16 cellular contexts compared by ENCODE assay signal in genomic region chr17:46195939-46196338, GRCh38. TPM values are rescaled to one million over a fixed set of nuclear protein-coding genes. Genes with fewer than 3 reads are reported as not detected.
DNase-seq lines count a peak whose midpoint lies in the region; ATAC-seq and TF ChIP-seq lines count a peak whose summit lies in the region.
"Had no signal": no experiment of that assay in that cellular context is flagged by ENCODE, and none has a peak within 500 bp of the region (broad histone marks: within the 10 kb centered on the region; RNA-seq: fewer than 3 reads in every experiment).

No MANE protein-coding gene starts in this region.

- no peaks in the 10 kb centered on the region for H3K9me3 Mint-ChIP-seq in activated CD4-positive, alpha-beta T cell treated with anti-CD3 and anti-CD28 coated beads, Interleukin-2, amount 10 ng/mL, durations not matched to agents 24 days and 14 days
- no peaks in the 10 kb centered on the region for H3K9me3 Mint-ChIP-seq in activated naive CD8-positive, alpha-beta T cell treated with anti-CD3 and anti-CD28 coated beads, Interleukin-2, amount 50 U/mL, for 24 hours
- no peaks in the 10 kb centered on the region for H3K9me3 Mint-ChIP-seq in naive thymus-derived CD8-positive, alpha-beta T cell
- H3K9me3 Mint-ChIP-seq: activated T-cell treated with anti-CD3 and anti-CD28 coated beads, Interleukin-2, amount 50 U/mL, for 4 hours had no signal

- H3K4me1 Mint-ChIP-seq in activated CD4-positive, alpha-beta T cell treated with anti-CD3 and anti-CD28 coated beads, Interleukin-2, amount 10 ng/mL, durations not matched to agents 24 days and 14 days = peaks cover 48% of the 10 kb centered on the region
- peaks cover 64% of the 10 kb centered on the region for H3K4me1 Mint-ChIP-seq in activated naive CD8-positive, alpha-beta T cell treated with anti-CD3 and anti-CD28 coated beads, Interleukin-2, amount 50 U/mL, for 24 hours
- H3K4me1 Mint-ChIP-seq in naive thymus-derived CD8-positive, alpha-beta T cell = peaks cover 19 to 73% (median 68%) of the 10 kb centered on the region in 4 donors

- no peak for DNase-seq in activated CD4-positive, alpha-beta T cell treated with anti-CD3 and anti-CD28 coated beads, Interleukin-2, amount 10 ng/mL, durations not matched to agents 24 days and 14 days
- DNase-seq in activated CD4-positive, alpha-beta T cell treated with anti-CD3 and anti-CD28 coated beads for 4 hours = no peak
- DNase-seq in activated naive CD8-positive, alpha-beta T cell treated with anti-CD3 and anti-CD28 coated beads, Interleukin-2, amount 50 U/mL, for 24 hours = no peak
- DNase-seq in naive thymus-derived CD8-positive, alpha-beta T cell = no peak
- DNase-seq in AML-193 (lab: John Stamatoyannopoulos, UW) (no peak), NOMO-1 (lab: John Stamatoyannopoulos, UW; ENCODE audit: unreplicated experiment in 2 of 2) (no peak)
- DNase-seq: activated T-cell treated with anti-CD3 and anti-CD28 coated beads, Interleukin-2, amount 50 U/mL, for 4 hours; effector CD8-positive, alpha-beta T cell; GDM1; midbrain; stimulated activated naive CD4-positive, alpha-beta T cell treated with Interleukin-2 at 50 U/mL for 16 hours had no signal

- peaks cover 37% of the 10 kb centered on the region for H3K4me1 ChIP-seq in Loucy (ENCODE audit: insufficient read depth, low read length, poor library complexity, severe bottlenecking)

- POLR2A ChIA-PET in naive thymus-derived CD8-positive, alpha-beta T cell (lab: Charles Lee) = interaction anchor here (0.6 to 1.1 kb wide), 2 partner anchors 9 to 14 kb away, joined by 3 to 4 read pairs; no protein-coding TSS in a partner anchor

- peaks cover 19% of the 10 kb centered on the region for H4K20me1 ChIP-seq in Loucy (ENCODE audit: insufficient read depth, low read length, poor library complexity, severe bottlenecking)

- H3K4me2 ChIP-seq in Loucy (ENCODE audit: low read depth, low read length, poor library complexity, severe bottlenecking) = peak overlapping the region; percentile 90

- peaks cover 10% of the 10 kb centered on the region; the same call in 1 of the 2 replicates for H3F3A ChIP-seq in Loucy (ENCODE audit: low read depth)

- peaks cover 14% of the 10 kb centered on the region for H3K36me3 Mint-ChIP-seq in activated CD4-positive, alpha-beta T cell treated with anti-CD3 and anti-CD28 coated beads, Interleukin-2, amount 10 ng/mL, durations not matched to agents 24 days and 14 days (ENCODE audit: low read depth)
- H3K36me3 Mint-ChIP-seq in activated naive CD8-positive, alpha-beta T cell treated with anti-CD3 and anti-CD28 coated beads, Interleukin-2, amount 50 U/mL, for 24 hours (ENCODE audit: low read depth) = peaks cover 10% of the 10 kb centered on the region
- H3K36me3 Mint-ChIP-seq in naive thymus-derived CD8-positive, alpha-beta T cell = peaks cover 2 to 6% (median 4%) of the 10 kb centered on the region in 3 donors

- intact Hi-C loops in activated CD4-positive, alpha-beta T cell treated with anti-CD3 and anti-CD28 coated beads, Interleukin-2, amount 10 ng/mL, durations not matched to agents 24 days and 14 days (cut with micrococcal nuclease) = loop anchor here (2.0 kb wide), 2 partner anchors 143 to 151 kb away; no protein-coding TSS in a partner anchor

- no peaks in the 10 kb centered on the region for H3K9me3 ChIP-seq in Loucy (ENCODE audit: insufficient read depth, low read depth, low read length)
- H3K9me3 ChIP-seq: gastroesophageal sphincter, ovary had no signal

- no peaks in the 10 kb centered on the region for H3K36me3 ChIP-seq in Loucy (ENCODE audit: insufficient read depth, low read length)
- H3K36me3 ChIP-seq: gastroesophageal sphincter, ovary had no signal

- H3K79me2 ChIP-seq in Loucy (ENCODE audit: insufficient read depth, low read length) = peaks cover 73% of the 10 kb centered on the region

- H3K9ac ChIP-seq in Loucy (ENCODE audit: low read depth, low read length, poor library complexity, severe bottlenecking) = peak overlapping the region; percentile 98

- H2AFZ ChIP-seq in Loucy (ENCODE audit: low read length) = no peak overlapping the region

- no peak overlapping the region for H3K4me3 ChIP-seq in Loucy (ENCODE audit: low read length, poor library complexity, severe bottlenecking)
- H3K4me3 ChIP-seq: gastroesophageal sphincter, ovary, skin epidermis had no signal

- H3K4me3 Mint-ChIP-seq in activated CD4-positive, alpha-beta T cell treated with anti-CD3 and anti-CD28 coated beads, Interleukin-2, amount 10 ng/mL, durations not matched to agents 24 days and 14 days = peak overlapping the region; percentile 62
- H3K4me3 Mint-ChIP-seq in activated naive CD8-positive, alpha-beta T cell treated with anti-CD3 and anti-CD28 coated beads, Interleukin-2, amount 50 U/mL, for 24 hours = no peak overlapping the region
- peak overlapping the region in 9 of 10 donors; percentile 41 to 99 (median 56) for H3K4me3 Mint-ChIP-seq in naive thymus-derived CD8-positive, alpha-beta T cell
- H3K4me3 Mint-ChIP-seq: activated T-cell treated with anti-CD3 and anti-CD28 coated beads, Interleukin-2, amount 50 U/mL, for 4 hours had no signal

- ATAC-seq in activated naive CD8-positive, alpha-beta T cell treated with anti-CD3 and anti-CD28 coated beads, Interleukin-2, amount 50 U/mL, for 24 hours = no peak
- no peak for ATAC-seq in naive thymus-derived CD8-positive, alpha-beta T cell
- ATAC-seq in GM21367 (IDR thresholded peaks at IDR 0.05; ENCODE audit: unreplicated experiment) = no peak
- ATAC-seq: activated T-cell treated with anti-CD3 and anti-CD28 coated beads, Interleukin-2, amount 50 U/mL, for 4 hours; gastroesophageal sphincter had no signal

- TF ChIP-seq CTCF in Loucy (conservative IDR thresholded peaks at IDR 0.05; ENCODE audit: low read length) = no peak

- H3K27ac Mint-ChIP-seq in activated CD4-positive, alpha-beta T cell treated with anti-CD3 and anti-CD28 coated beads, Interleukin-2, amount 10 ng/mL, durations not matched to agents 24 days and 14 days = peak overlapping the region; percentile 82
- H3K27ac Mint-ChIP-seq in activated naive CD8-positive, alpha-beta T cell treated with anti-CD3 and anti-CD28 coated beads, Interleukin-2, amount 50 U/mL, for 24 hours = peak overlapping the region; percentile 93
- H3K27ac Mint-ChIP-seq in naive thymus-derived CD8-positive, alpha-beta T cell = peak overlapping the region; percentile 85 to 100 (median 97)

- H3K27me3 Mint-ChIP-seq in activated CD4-positive, alpha-beta T cell treated with anti-CD3 and anti-CD28 coated beads, Interleukin-2, amount 10 ng/mL, durations not matched to agents 24 days and 14 days = no peaks in the 10 kb centered on the region
- H3K27me3 Mint-ChIP-seq in activated naive CD8-positive, alpha-beta T cell treated with anti-CD3 and anti-CD28 coated beads, Interleukin-2, amount 50 U/mL, for 24 hours = no peaks in the 10 kb centered on the region
- no peaks in the 10 kb centered on the region for H3K27me3 Mint-ChIP-seq in naive thymus-derived CD8-positive, alpha-beta T cell

- no peaks in the 10 kb centered on the region for H3K9me2 ChIP-seq in Loucy (replicated peaks; ENCODE audit: low read depth, low read length)

- peaks cover 5% of the 10 kb centered on the region for H3K27me3 ChIP-seq in Loucy (ENCODE audit: insufficient read depth, low read length, poor library complexity, severe bottlenecking)
- H3K27me3 ChIP-seq: gastroesophageal sphincter, ovary had no signal

RNA-seq across cellular contexts. Expression of gene KANSL1, which starts 2.7 kb away (rescaled TPM):
- 79.7 and 82.8 TPM in 2 replicates for total RNA-seq in activated CD4-positive, alpha-beta T cell treated with anti-CD3 and anti-CD28 coated beads, Interleukin-2, amount 10 ng/mL, durations not matched to agents 24 days and 14 days
- total RNA-seq in naive thymus-derived CD8-positive, alpha-beta T cell = 100 to 1,000 TPM; 206 to 208 TPM
- 10 to 100 TPM; 13.1 to 16.6 (median 13.2) TPM for polyA plus RNA-seq in naive thymus-derived CD8-positive, alpha-beta T cell
